ENCODE assay signal across 7 cellular contexts in genomic region chr1:2322065-2322571, GRCh38.
A peak's percentile ranks its signal among the peaks of the same experiment; 100 is the strongest.
DNase-seq lines count a peak whose midpoint lies in the region; ATAC-seq and TF ChIP-seq lines count a peak whose summit lies in the region.

No MANE protein-coding gene starts in this region.

- no peaks in the 10 kb centered on the region for H3F3A ChIP-seq in PC-3 (ENCODE audit: low read length, unreplicated experiment)

- H3K27ac ChIP-seq in PC-3 (ENCODE audit: low read length) (no peak overlapping the region), tibial nerve (peak overlapping the region; percentile 53 to 96 (median 78))

- ATAC-seq in PC-3: no peak
- no peak for ATAC-seq in HG03025 (IDR thresholded peaks at IDR 0.05; ENCODE audit: low FRiP score, unreplicated experiment)
- no peak for ATAC-seq in stimulated activated naive CD8-positive, alpha-beta T cell treated with anti-CD3 and anti-CD28 coated beads, Interleukin-15, Interleukin-2, amounts not matched to agents 100 U/mL and 50 U/mL, for 24 hours
- ATAC-seq in GM19463 (IDR thresholded peaks at IDR 0.05; ENCODE audit: unreplicated experiment): no peak

- no peaks in the 10 kb centered on the region for H3K79me2 ChIP-seq in PC-3 (ENCODE audit: low read length)

- peak overlapping the region; percentile 30; the same call in 1 of the 2 replicates for H2AFZ ChIP-seq in PC-3 (ENCODE audit: low read length)

- H3K4me1 ChIP-seq in PC-3 (ENCODE audit: insufficient read depth, low read length): no peaks in the 10 kb centered on the region
- peaks cover 7 to 75% (median 38%) of the 10 kb centered on the region in 4 donors for H3K4me1 ChIP-seq in tibial nerve

- TF ChIP-seq CTCF in PC-3 (conservative IDR thresholded peaks at IDR 0.05; ENCODE audit: low read depth, low read length) (no peak), epithelial cell of esophagus (IDR thresholded peaks at IDR 0.05; ENCODE audit: insufficient read depth, low read depth, low read length, missing control alignments) (no peak), tibial nerve (IDR thresholded peaks at IDR 0.05) (peak in 1 of 5 experiments; percentile 11)

- no peaks in the 10 kb centered on the region for H3K9me2 ChIP-seq in PC-3 (replicated peaks; ENCODE audit: low read length)

- no peaks in the 10 kb centered on the region for H4K20me1 ChIP-seq in PC-3 (ENCODE audit: low read length)

- CTCF ChIA-PET in PC-3 (lab: Charles Lee): no interaction called here

- H3K4me3 ChIP-seq in PC-3 (ENCODE audit: low read length): no peak overlapping the region
- no peak overlapping the region for H3K4me3 ChIP-seq in epithelial cell of esophagus (ENCODE audit: low read length)
- H3K4me3 ChIP-seq in tibial nerve: peak overlapping the region in 1 of 4 donors; percentile 29

- TF ChIP-seq POLR2A in tibial nerve (IDR thresholded peaks at IDR 0.05): no peak

- BruUV-seq in PC-3 (replicated peaks; lab: Mats Ljungman, UMichigan): no TSS peak

- H3K4me2 ChIP-seq in PC-3 (ENCODE audit: low read length): no peak overlapping the region

- peak; percentile 9 to 68 for TF ChIP-seq EP300 in tibial nerve (IDR thresholded peaks at IDR 0.05)

- DNase-seq in PC-3 (no peak), epithelial cell of esophagus (ENCODE audit: low read depth) (peak; percentile 51), mesenteric fat pad (ENCODE audit: low spot score) (peak; percentile 95), tibial nerve (ENCODE audit: low spot score in 2 of 2) (peak; percentile 65 to 66)
- no peak for DNase-seq in stimulated activated naive CD8-positive, alpha-beta T cell treated with anti-CD3 and anti-CD28 coated beads, Interleukin-15, Interleukin-2, amounts not matched to agents 100 U/mL and 50 U/mL, for 24 hours

- 5% methylated on average over 27 to 28 of the region's 30 CpGs for WGBS in tibial nerve, 2 donors

- H3K36me3 ChIP-seq in PC-3 (ENCODE audit: low read depth, low read length): no peaks in the 10 kb centered on the region
- H3K36me3 ChIP-seq in tibial nerve: no peaks in the 10 kb centered on the region

- intact Hi-C loops in PC-3 (cut with micrococcal nuclease): no loop called here

- no peaks in the 10 kb centered on the region for H3K9me3 ChIP-seq in PC-3 (ENCODE audit: low read length)
- H3K9me3 ChIP-seq in tibial nerve: no peaks in the 10 kb centered on the region

- peaks cover 15% of the 10 kb centered on the region for H3K27me3 ChIP-seq in PC-3 (ENCODE audit: low read length)
- no peaks in the 10 kb centered on the region for H3K27me3 ChIP-seq in tibial nerve

- no peak overlapping the region for H3K9ac ChIP-seq in PC-3 (ENCODE audit: low read length)

- POLR2A ChIA-PET in PC-3 (lab: Charles Lee; ENCODE audit: unreplicated experiment): no interaction called here

Comparison
In these comparisons a context has a peak if more than half of its experiments do, and no peak if none do; other contexts are left out.
1. DNase-seq: peak in epithelial cell of esophagus (single experiment), mesenteric fat pad (single experiment) and tibial nerve (2 of 2); none in PC-3 (single experiment) and stimulated activated naive CD8-positive, alpha-beta T cell treated with anti-CD3 and anti-CD28 coated beads, Interleukin-15, Interleukin-2, amounts not matched to agents 100 U/mL and 50 U/mL, for 24 hours (single experiment).